In the genomic region with DNA sequence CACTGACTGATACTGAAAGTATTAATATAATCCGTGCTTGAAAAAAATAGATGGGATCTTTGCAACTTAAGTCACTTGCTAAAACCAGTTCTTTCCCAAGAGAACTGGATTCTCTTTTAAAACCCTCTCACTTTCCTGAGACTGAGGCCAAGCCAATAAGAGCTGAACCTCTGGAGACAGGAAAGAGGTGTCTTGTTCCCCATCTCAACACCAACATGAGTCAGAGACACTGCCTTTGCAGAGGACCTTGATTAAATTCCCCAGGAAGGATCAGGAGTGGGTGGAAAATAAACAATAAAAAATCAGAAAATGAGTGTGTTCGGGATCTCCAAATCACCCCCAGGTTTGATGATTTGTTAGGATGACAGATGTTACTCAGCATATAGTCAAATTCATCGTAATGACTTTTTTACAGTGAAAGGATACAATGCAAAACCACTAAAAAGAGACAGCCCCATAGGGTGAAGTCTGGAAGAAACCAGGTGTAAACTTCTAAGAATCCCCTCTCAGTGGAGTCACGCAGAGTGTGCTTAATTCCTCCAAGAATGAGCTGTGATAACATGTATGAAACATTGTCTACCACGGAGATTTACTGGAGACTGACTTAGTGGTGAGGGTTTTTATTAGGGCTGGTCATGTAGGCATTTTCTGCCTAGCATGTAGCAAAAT, we compare ENCODE assay signal across 1 cellular context.
TF ChIP-seq lines count a peak whose summit lies in the region.

No MANE protein-coding gene starts in this region.

TF ChIP-seq in IMR-90, 13 proteins besides CTCF, POLR2A, EP300 and RAD21:
- no peak for TF ChIP-seq SMC3 (IDR thresholded peaks at IDR 0.05; ENCODE audit: low read depth, low read length)
- TF ChIP-seq RCOR1 (IDR thresholded peaks at IDR 0.05; ENCODE audit: insufficient replicate concordance, low read length): no peak
- TF ChIP-seq BHLHE40 (IDR thresholded peaks at IDR 0.05; ENCODE audit: low read depth, low read length): no peak
- TF ChIP-seq NFE2L2 (IDR thresholded peaks at IDR 0.05; ENCODE audit: low read depth, low read length): no peak
- no peak for TF ChIP-seq MAZ (IDR thresholded peaks at IDR 0.05; ENCODE audit: borderline replicate concordance, low read depth, low read length)
- no peak for TF ChIP-seq RFX5 (IDR thresholded peaks at IDR 0.05; ENCODE audit: low read depth, low read length)
- TF ChIP-seq FOS (IDR thresholded peaks at IDR 0.05; ENCODE audit: low read depth, low read length): no peak
- TF ChIP-seq CHD1 (IDR thresholded peaks at IDR 0.05; ENCODE audit: low read depth, low read length): no peak
- TF ChIP-seq, protein P1, sequence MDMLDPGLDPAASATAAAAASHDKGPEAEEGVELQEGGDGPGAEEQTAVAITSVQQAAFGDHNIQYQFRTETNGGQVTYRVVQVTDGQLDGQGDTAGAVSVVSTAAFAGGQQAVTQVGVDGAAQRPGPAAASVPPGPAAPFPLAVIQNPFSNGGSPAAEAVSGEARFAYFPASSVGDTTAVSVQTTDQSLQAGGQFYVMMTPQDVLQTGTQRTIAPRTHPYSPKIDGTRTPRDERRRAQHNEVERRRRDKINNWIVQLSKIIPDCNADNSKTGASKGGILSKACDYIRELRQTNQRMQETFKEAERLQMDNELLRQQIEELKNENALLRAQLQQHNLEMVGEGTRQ (IDR thresholded peaks at IDR 0.05; ENCODE audit: low read depth, low read length): no peak
- TF ChIP-seq MAFK (IDR thresholded peaks at IDR 0.05; ENCODE audit: low read depth, low read length): no peak
- TF ChIP-seq, protein P2, sequence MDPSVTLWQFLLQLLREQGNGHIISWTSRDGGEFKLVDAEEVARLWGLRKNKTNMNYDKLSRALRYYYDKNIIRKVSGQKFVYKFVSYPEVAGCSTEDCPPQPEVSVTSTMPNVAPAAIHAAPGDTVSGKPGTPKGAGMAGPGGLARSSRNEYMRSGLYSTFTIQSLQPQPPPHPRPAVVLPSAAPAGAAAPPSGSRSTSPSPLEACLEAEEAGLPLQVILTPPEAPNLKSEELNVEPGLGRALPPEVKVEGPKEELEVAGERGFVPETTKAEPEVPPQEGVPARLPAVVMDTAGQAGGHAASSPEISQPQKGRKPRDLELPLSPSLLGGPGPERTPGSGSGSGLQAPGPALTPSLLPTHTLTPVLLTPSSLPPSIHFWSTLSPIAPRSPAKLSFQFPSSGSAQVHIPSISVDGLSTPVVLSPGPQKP (IDR thresholded peaks at IDR 0.05; ENCODE audit: borderline replicate concordance, low read depth, low read length): no peak
- TF ChIP-seq CEBPB (IDR thresholded peaks at IDR 0.05; ENCODE audit: low read depth, low read length): no peak
- no peak for TF ChIP-seq MXI1 (IDR thresholded peaks at IDR 0.05; ENCODE audit: borderline replicate concordance, low read depth, low read length)
